19 cellular contexts compared by ENCODE assay signal in the genomic region with DNA sequence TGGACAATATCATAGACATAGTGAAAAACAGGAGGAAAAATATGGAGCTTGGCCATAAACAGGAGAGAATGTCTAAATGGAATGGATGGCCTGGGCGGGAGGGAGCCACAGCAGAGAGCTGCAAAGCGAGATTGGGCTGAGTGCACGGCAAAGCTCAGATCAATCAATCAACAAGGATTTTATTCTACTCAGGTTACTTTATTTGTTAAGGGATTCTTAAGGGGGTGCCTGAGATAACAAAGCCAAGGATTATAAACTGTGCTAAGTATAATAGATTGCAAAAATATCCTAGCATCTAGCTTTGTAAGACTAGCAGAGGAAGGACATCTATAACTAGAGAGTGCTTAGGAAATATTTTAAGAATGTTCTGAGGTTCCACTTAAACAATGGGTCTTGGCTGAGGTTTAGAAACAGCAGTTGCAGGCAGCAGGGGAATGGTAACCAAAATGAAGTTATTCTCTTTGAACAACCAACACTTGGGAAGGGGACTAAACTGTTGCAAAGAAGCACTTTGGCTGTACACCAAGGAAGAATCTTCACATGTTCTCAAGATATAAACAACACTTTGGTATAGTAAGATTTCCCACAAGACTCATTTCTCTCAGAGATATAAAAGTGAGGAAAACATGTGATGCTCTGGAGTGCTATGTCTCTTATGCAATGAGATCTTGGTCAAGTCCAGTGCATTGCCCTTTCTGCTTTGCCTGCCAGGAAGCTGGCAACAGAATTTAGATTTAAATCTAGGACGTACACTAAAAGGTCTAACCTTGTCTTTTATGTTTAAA. TPM values are rescaled to one million over a fixed set of nuclear protein-coding genes. Genes with fewer than 3 reads are reported as not detected.
DNase-seq lines count a peak whose midpoint lies in the region; ATAC-seq, FAIRE-seq and TF ChIP-seq lines count a peak whose summit lies in the region.
"Had no signal": no experiment of that assay in that cellular context is flagged by ENCODE, and none has a peak within 500 bp of the region (broad histone marks: within the 10 kb centered on the region; RNA-seq: fewer than 3 reads in every experiment).

No MANE protein-coding gene starts in this region.

- FAIRE-seq in G401.6 (lab: Jason Lieb, UNC) (peak; percentile 94), small intestine (lab: Jason Lieb, UNC) (no peak)

- H3K4me3 Mint-ChIP-seq in progenitor cell of endocrine pancreas (ENCODE audit: low read depth) = no peak overlapping the region
- H3K4me3 Mint-ChIP-seq: CD14-positive monocyte, naive B cell had no signal

- no peak for TF ChIP-seq CTCF in gastroesophageal sphincter (IDR thresholded peaks at IDR 0.05)
- TF ChIP-seq CTCF in progenitor cell of endocrine pancreas (IDR thresholded peaks at IDR 0.05; ENCODE audit: unreplicated experiment) = no peak
- TF ChIP-seq CTCF in Peyer's patch (IDR thresholded peaks at IDR 0.05) = no peak

- no peaks in the 10 kb centered on the region for H3K9me3 Mint-ChIP-seq in progenitor cell of endocrine pancreas (ENCODE audit: low read depth)
- H3K9me3 Mint-ChIP-seq: CD14-positive monocyte, naive B cell had no signal

- peak; percentile 72 for ATAC-seq in gastroesophageal sphincter

- DNase-seq in SJSA1 (ENCODE audit: low read depth in 1 of 2, low spot score in 2 of 2) (peak in 1 of 2 experiments; percentile 74), progenitor cell of endocrine pancreas (ENCODE audit: low spot score, unreplicated experiment) (no peak), Peyer's patch (no peak), NCI-H524 treated with DMSO at 0.1 percent for 48 hours (lab: John Stamatoyannopoulos, UW) (no peak), small intestine (no peak), NAMALWA (ENCODE audit: low spot score) (no peak)
- DNase-seq: activated CD4-positive, alpha-beta T cell treated with anti-CD3 and anti-CD28 coated beads, Interleukin-2, amount 50 U/mL, for 48 hours; MM.1S; naive B cell; NCI-H2171 treated with DMSO at 0.1 percent for 48 hours; OCI-M1 had no signal

- H3K4me1 Mint-ChIP-seq in progenitor cell of endocrine pancreas (ENCODE audit: low read depth) = peaks cover 42% of the 10 kb centered on the region
- H3K4me1 Mint-ChIP-seq: naive B cell had no signal

- no peak for TF ChIP-seq EP300 in gastroesophageal sphincter (IDR thresholded peaks at IDR 0.05)

- WGBS in gastroesophageal sphincter (ENCODE audit: low coverage in 1 of 2), 2 donors = 25 to 67% methylated on average over 4 of the region's 4 CpGs
- WGBS in small intestine, 3 donors = 77 to 80% (median 80%) methylated on average over 4 of the region's 4 CpGs

- no peaks in the 10 kb centered on the region for H3K27me3 Mint-ChIP-seq in progenitor cell of endocrine pancreas

- H3K4me1 ChIP-seq in SJSA1 (replicated peaks) (peaks cover 58% of the 10 kb centered on the region), gastroesophageal sphincter (peaks cover 16 to 48% (median 37%) of the 10 kb centered on the region in 3 donors), Peyer's patch (no peaks in the 10 kb centered on the region), small intestine (ENCODE audit: control insufficient read depth in 2 of 2, insufficient read depth in 1 of 2, low read depth in 1 of 2, low read length in 1 of 2) (peaks cover 0 to 10% of the 10 kb centered on the region in 2 donors)

- H3K27me3 ChIP-seq in SJSA1 (replicated peaks) (no peaks in the 10 kb centered on the region), gastroesophageal sphincter (no peaks in the 10 kb centered on the region), Peyer's patch (no peaks in the 10 kb centered on the region), small intestine (ENCODE audit: control insufficient read depth in 2 of 2, insufficient read depth in 2 of 2, low read length in 2 of 2) (no peaks in the 10 kb centered on the region)

- H3K9me3 ChIP-seq in SJSA1 (replicated peaks) = no peaks in the 10 kb centered on the region
- H3K9me3 ChIP-seq in gastroesophageal sphincter = no peaks in the 10 kb centered on the region
- no peaks in the 10 kb centered on the region for H3K9me3 ChIP-seq in Peyer's patch
- H3K9me3 ChIP-seq in small intestine (ENCODE audit: control insufficient read depth, low read depth) = no peaks in the 10 kb centered on the region

- H3K36me3 Mint-ChIP-seq in progenitor cell of endocrine pancreas (ENCODE audit: insufficient read depth) = no peaks in the 10 kb centered on the region
- H3K36me3 Mint-ChIP-seq: CD14-positive monocyte, naive B cell had no signal

- H3K27ac Mint-ChIP-seq in progenitor cell of endocrine pancreas = peak overlapping the region; percentile 68
- H3K27ac Mint-ChIP-seq: CD14-positive monocyte, naive B cell had no signal

- H3K4me3 ChIP-seq in SJSA1 = no peak overlapping the region
- no peak overlapping the region for H3K4me3 ChIP-seq in gastroesophageal sphincter
- H3K4me3 ChIP-seq in Peyer's patch = no peak overlapping the region
- no peak overlapping the region for H3K4me3 ChIP-seq in small intestine (ENCODE audit: low read depth in 1 of 2, low read length in 2 of 2)

- H3K36me3 ChIP-seq in SJSA1 (no peaks in the 10 kb centered on the region), gastroesophageal sphincter (no peaks in the 10 kb centered on the region), Peyer's patch (no peaks in the 10 kb centered on the region), small intestine (ENCODE audit: control insufficient read depth in 2 of 2, insufficient read depth in 2 of 2, low read length in 2 of 2) (no peaks in the 10 kb centered on the region)

- H3K27ac ChIP-seq in SJSA1 (peak overlapping the region; percentile 98), gastroesophageal sphincter (peak overlapping the region in 2 of 4 donors; percentile 43 to 61), Peyer's patch (no peak overlapping the region), small intestine (ENCODE audit: low read depth in 1 of 2, low read length in 1 of 2) (no peak overlapping the region)

- TF ChIP-seq POLR2A in gastroesophageal sphincter (IDR thresholded peaks at IDR 0.05) = no peak
- TF ChIP-seq POLR2A in Peyer's patch (IDR thresholded peaks at IDR 0.05) = no peak

RNA-seq across cellular contexts. Expression of a gene that starts 35.5 kb away (rescaled TPM):
- total RNA-seq in SJSA1 (2014; rRNA removed; shearing (Covaris generic)) = not detected in 2 replicates
- total RNA-seq in gastroesophageal sphincter (not detected), progenitor cell of endocrine pancreas (not detected in 2 replicates), Peyer's patch (not detected)
- polyA plus RNA-seq in small intestine = not detected
- total RNA-seq: cardiac septum; G401; skeletal muscle tissue; T-helper 1 cell treated with Interleukin-12 subunit alpha and Interleukin-12 subunit beta and Interleukin-4 antibody, amounts not matched to agents 30 ng/mL and 1 ng/mL, for 36 hours had no signal
- polyA plus RNA-seq: CD14-positive monocyte, esophagus had no signal
